ENCODE assay signal across 1 cellular context in the genomic region with DNA sequence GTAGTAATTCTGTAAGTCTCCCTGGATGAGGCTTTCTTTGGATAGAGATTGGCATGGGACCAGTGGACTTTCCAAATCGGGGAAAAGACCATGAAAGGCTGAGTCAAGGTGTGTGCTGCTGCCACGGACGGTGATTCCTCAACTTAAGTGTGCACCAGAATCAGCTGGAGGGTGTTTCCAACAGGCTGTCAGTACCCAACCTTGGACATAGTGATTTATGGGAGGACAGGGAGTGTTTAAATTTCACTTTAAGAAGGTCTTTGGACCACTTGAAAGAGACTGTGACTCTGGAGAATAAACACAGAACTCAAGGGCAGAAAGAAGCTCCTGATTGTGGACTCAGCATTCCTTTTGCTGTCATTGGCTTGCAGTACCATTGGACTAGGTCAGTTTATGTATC.
A peak's percentile ranks its signal among the peaks of the same experiment; 100 is the strongest.
TF ChIP-seq lines count a peak whose summit lies in the region.

No MANE protein-coding gene starts in this region.

TF ChIP-seq in K562, 482 proteins besides CTCF, POLR2A, EP300 and RAD21:
- TF ChIP-seq PBX2 (CRISPR knock-in tag; IDR thresholded peaks at IDR 0.05; ENCODE audit: low read depth), result no peak
- TF ChIP-seq PBX2 (tag; conservative IDR thresholded peaks at IDR 0.05; ENCODE audit: low read depth), result 0 out of 2 replicates have a peak, but pooled peaks have one; percentile 37
- no peak for TF ChIP-seq ZNF589 (CRISPR knock-in tag; IDR thresholded peaks at IDR 0.05; ENCODE audit: low read depth)
- TF ChIP-seq MEIS2 (IDR thresholded peaks at IDR 0.05; ENCODE audit: partially characterized antibody), result peak; percentile 69
- TF ChIP-seq, protein P1, sequence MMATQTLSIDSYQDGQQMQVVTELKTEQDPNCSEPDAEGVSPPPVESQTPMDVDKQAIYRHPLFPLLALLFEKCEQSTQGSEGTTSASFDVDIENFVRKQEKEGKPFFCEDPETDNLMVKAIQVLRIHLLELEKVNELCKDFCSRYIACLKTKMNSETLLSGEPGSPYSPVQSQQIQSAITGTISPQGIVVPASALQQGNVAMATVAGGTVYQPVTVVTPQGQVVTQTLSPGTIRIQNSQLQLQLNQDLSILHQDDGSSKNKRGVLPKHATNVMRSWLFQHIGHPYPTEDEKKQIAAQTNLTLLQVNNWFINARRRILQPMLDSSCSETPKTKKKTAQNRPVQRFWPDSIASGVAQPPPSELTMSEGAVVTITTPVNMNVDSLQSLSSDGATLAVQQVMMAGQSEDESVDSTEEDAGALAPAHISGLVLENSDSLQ (IDR thresholded peaks at IDR 0.05), result peak; percentile 82
